2 cellular contexts compared by ENCODE assay signal in the genomic region with DNA sequence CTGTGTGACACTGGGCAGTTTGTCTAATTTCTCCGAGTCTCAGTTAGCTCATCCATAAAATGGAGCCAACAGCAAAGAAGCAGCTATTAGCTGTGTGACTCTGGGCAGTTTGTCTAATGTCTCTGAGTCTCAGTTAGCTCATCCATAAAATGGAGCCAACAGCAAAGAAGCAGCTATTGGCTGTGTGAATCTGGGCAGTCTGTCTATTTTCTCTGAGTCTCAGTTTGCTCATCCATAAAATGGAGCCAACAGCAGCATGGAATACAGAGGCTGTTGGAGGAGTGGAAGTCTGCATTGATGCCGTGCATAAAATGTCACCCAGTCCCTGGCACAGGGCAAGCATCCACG.
TF ChIP-seq lines count a peak whose summit lies in the region.

No MANE protein-coding gene starts in this region.

TF ChIP-seq in IMR-90, 13 proteins besides CTCF, POLR2A, EP300 and RAD21:
- TF ChIP-seq BHLHE40 (IDR thresholded peaks at IDR 0.05; ENCODE audit: low read depth, low read length) (no peak), CHD1 (IDR thresholded peaks at IDR 0.05; ENCODE audit: low read depth, low read length) (no peak), RCOR1 (IDR thresholded peaks at IDR 0.05; ENCODE audit: insufficient replicate concordance, low read length) (no peak), MAZ (IDR thresholded peaks at IDR 0.05; ENCODE audit: borderline replicate concordance, low read depth, low read length) (no peak), NFE2L2 (IDR thresholded peaks at IDR 0.05; ENCODE audit: low read depth, low read length) (no peak), FOS (IDR thresholded peaks at IDR 0.05; ENCODE audit: low read depth, low read length) (no peak), MAFK (IDR thresholded peaks at IDR 0.05; ENCODE audit: low read depth, low read length) (no peak), RFX5 (IDR thresholded peaks at IDR 0.05; ENCODE audit: low read depth, low read length) (no peak), CEBPB (IDR thresholded peaks at IDR 0.05; ENCODE audit: low read depth, low read length) (no peak), MXI1 (IDR thresholded peaks at IDR 0.05; ENCODE audit: borderline replicate concordance, low read depth, low read length) (no peak), SMC3 (IDR thresholded peaks at IDR 0.05; ENCODE audit: low read depth, low read length) (no peak)
- TF ChIP-seq, protein P1, sequence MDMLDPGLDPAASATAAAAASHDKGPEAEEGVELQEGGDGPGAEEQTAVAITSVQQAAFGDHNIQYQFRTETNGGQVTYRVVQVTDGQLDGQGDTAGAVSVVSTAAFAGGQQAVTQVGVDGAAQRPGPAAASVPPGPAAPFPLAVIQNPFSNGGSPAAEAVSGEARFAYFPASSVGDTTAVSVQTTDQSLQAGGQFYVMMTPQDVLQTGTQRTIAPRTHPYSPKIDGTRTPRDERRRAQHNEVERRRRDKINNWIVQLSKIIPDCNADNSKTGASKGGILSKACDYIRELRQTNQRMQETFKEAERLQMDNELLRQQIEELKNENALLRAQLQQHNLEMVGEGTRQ (IDR thresholded peaks at IDR 0.05; ENCODE audit: low read depth, low read length): no peak
- TF ChIP-seq, protein P2, sequence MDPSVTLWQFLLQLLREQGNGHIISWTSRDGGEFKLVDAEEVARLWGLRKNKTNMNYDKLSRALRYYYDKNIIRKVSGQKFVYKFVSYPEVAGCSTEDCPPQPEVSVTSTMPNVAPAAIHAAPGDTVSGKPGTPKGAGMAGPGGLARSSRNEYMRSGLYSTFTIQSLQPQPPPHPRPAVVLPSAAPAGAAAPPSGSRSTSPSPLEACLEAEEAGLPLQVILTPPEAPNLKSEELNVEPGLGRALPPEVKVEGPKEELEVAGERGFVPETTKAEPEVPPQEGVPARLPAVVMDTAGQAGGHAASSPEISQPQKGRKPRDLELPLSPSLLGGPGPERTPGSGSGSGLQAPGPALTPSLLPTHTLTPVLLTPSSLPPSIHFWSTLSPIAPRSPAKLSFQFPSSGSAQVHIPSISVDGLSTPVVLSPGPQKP (IDR thresholded peaks at IDR 0.05; ENCODE audit: borderline replicate concordance, low read depth, low read length): no peak
TF ChIP-seq in IMR-90: peak in this region for 0.

TF ChIP-seq in K562, 482 proteins besides CTCF, POLR2A, EP300 and RAD21:
- TF ChIP-seq SMARCA5 (IDR thresholded peaks at IDR 0.05): 0 out of 2 replicates have a peak, but pooled peaks have one; percentile 43
- TF ChIP-seq ADNP (tag; IDR thresholded peaks at IDR 0.05): peak; percentile 68
- TF ChIP-seq GATA2 (CRISPR knock-in tag; IDR thresholded peaks at IDR 0.05): no peak
- no peak for TF ChIP-seq SMAD4 (CRISPR knock-in tag; conservative IDR thresholded peaks at IDR 0.05)
- TF ChIP-seq RBM25 (IDR thresholded peaks at IDR 0.05; ENCODE audit: low read depth, low read length, severe bottlenecking): peak; percentile 62
- TF ChIP-seq BCOR (IDR thresholded peaks at IDR 0.05): peak; percentile 62
TF ChIP-seq in K562: peak in this region for 4.
